21 cellular contexts compared by ENCODE assay signal in genomic region chr6:129631070-129631469, GRCh38.
DNase-seq lines count a peak whose midpoint lies in the region; ATAC-seq, FAIRE-seq and TF ChIP-seq lines count a peak whose summit lies in the region.
"Had no signal": no experiment of that assay in that cellular context is flagged by ENCODE, and none has a peak within 500 bp of the region (broad histone marks: within the 10 kb centered on the region; RNA-seq: fewer than 3 reads in every experiment).

No MANE protein-coding gene starts in this region.

- no peak overlapping the region for H3K4me2 ChIP-seq in GM12878 (ENCODE audit: control insufficient read depth, insufficient read depth)
- H3K4me2 ChIP-seq in MM.1S (ENCODE audit: low read depth, low read length): no peak overlapping the region
- H3K4me2 ChIP-seq: BLaER1 treated with 17β-estradiol and CSF1 and Interleukin-3, amounts not matched to agents 10 nM and 100 nM had no signal

- no TSS peak for BruUV-seq in GM12878 (replicated peaks; lab: Mats Ljungman, UMichigan)

- TF ChIP-seq RAD21 in GM12878 (IDR thresholded peaks at IDR 0.05; ENCODE audit: insufficient read depth, low read depth, low read length): no peak

- peaks cover 8 to 34% of the 10 kb centered on the region in 2 experiments for H3K36me3 ChIP-seq in GM12878 (ENCODE audit: control insufficient read depth in 2 of 2, insufficient read depth in 2 of 2, low read length in 1 of 2)
- H3K36me3 ChIP-seq in MM.1S (replicated peaks; ENCODE audit: insufficient read depth, low read length): 0 out of 2 replicates have a peak, but pooled peaks cover 3% of the 10 kb centered on the region

- CTCF ChIA-PET in activated CD4-positive, alpha-beta memory T cell treated with anti-CD3 and anti-CD28 coated beads for 36 hours (lab: Charles Lee): interaction anchor here (1.7 kb wide), 1 partner anchor 33 kb away, joined by 5 read pairs; no protein-coding TSS in a partner anchor
- CTCF ChIA-PET in activated CD4-positive, alpha-beta memory T cell treated with anti-CD3 and anti-CD28 coated beads, Interleukin-2, amount 10 ng/mL, durations not matched to agents 7 days and 5 days (lab: Charles Lee): no interaction called here
- CTCF ChIA-PET in GM12878 (lab: Yijun Ruan, JAX): interaction anchor here (1.1 to 2.5 kb wide), 4 partner anchors 9 to 99 kb away, joined by 3 to 12 read pairs (median 4); no protein-coding TSS in a partner anchor

- peaks cover 10% of the 10 kb centered on the region; the same call in 1 of the 2 replicates for H3K4me1 ChIP-seq in GM12878 (ENCODE audit: control insufficient read depth, insufficient read depth, low read length)
- H3K4me1 ChIP-seq in MM.1S (ENCODE audit: low read length): peaks cover 24% of the 10 kb centered on the region

- H3K27ac ChIP-seq in GM12878 (ENCODE audit: control insufficient read depth, insufficient read depth) (no peak overlapping the region), MM.1S (ENCODE audit: low read length) (no peak overlapping the region)
- H3K27ac ChIP-seq: BLaER1 treated with 17β-estradiol and CSF1 and Interleukin-3, amounts not matched to agents 10 nM and 100 nM had no signal

- ATAC-seq in GM12878: peak; percentile 68
- ATAC-seq in stimulated activated effector memory CD8-positive, alpha-beta T cell treated with anti-CD3 and anti-CD28 coated beads, Interleukin-12 subunit alpha, Interleukin-12 subunit beta, amount 100 ng/mL, for 72 hours: peak; percentile 61
- ATAC-seq: HCT116 had no signal

- RAD21 ChIA-PET in GM12878 (lab: Charles Lee; ENCODE audit: unreplicated experiment): interaction anchor here (0.8 to 3.1 kb wide), 5 partner anchors 18 to 79 kb away, joined by 3 to 11 read pairs (median 4); partner anchors contain the start of gene ARHGAP18

- H4K20me1 ChIP-seq in GM12878 (ENCODE audit: control insufficient read depth, insufficient read depth): no peaks in the 10 kb centered on the region
- H4K20me1 ChIP-seq in MM.1S (ENCODE audit: insufficient read depth, low read length): no peaks in the 10 kb centered on the region

- 91% methylated on average over 3 of the region's 3 CpGs for WGBS in GM12878 (ENCODE audit: insufficient coverage, insufficient replicate concordance, low lambda C conversion rate, missing lambda C conversion rate)

- no peaks in the 10 kb centered on the region for H3K9me2 ChIP-seq in MM.1S (replicated peaks; ENCODE audit: insufficient read depth, low read length)

- peaks cover 10% of the 10 kb centered on the region for H3K4me1 Mint-ChIP-seq in activated CD4-positive, alpha-beta memory T cell treated with anti-CD3 and anti-CD28 coated beads for 36 hours (ENCODE audit: low read depth)
- no peaks in the 10 kb centered on the region for H3K4me1 Mint-ChIP-seq in activated CD4-positive, alpha-beta memory T cell treated with anti-CD3 and anti-CD28 coated beads, Interleukin-2, amount 10 ng/mL, durations not matched to agents 7 days and 5 days
- no peaks in the 10 kb centered on the region for H3K4me1 Mint-ChIP-seq in stimulated activated effector memory CD8-positive, alpha-beta T cell treated with anti-CD3 and anti-CD28 coated beads, Interleukin-12 subunit alpha, Interleukin-12 subunit beta, amount 100 ng/mL, for 72 hours
- H3K4me1 Mint-ChIP-seq: B cell had no signal

- no peak for TF ChIP-seq CTCF in GM12878 (IDR thresholded peaks at IDR 0.05 in 2 of 3, conservative IDR thresholded peaks at IDR 0.05 in 1 of 3; ENCODE audit: control insufficient read depth in 2 of 3, extremely low read depth in 1 of 3, insufficient read depth in 1 of 3, low read depth in 3 of 3, low read length in 3 of 3)
- TF ChIP-seq CTCF in MM.1S (IDR thresholded peaks at IDR 0.05; ENCODE audit: low read length): no peak

- no peak overlapping the region for H3K9ac ChIP-seq in GM12878 (ENCODE audit: control insufficient read depth, insufficient read depth, low read length)
- no peak overlapping the region for H3K9ac ChIP-seq in MM.1S (ENCODE audit: low read length)
- H3K9ac ChIP-seq: BLaER1 treated with 17β-estradiol and CSF1 and Interleukin-3, amounts not matched to agents 10 nM and 100 nM had no signal

- H3K4me3 Mint-ChIP-seq in activated CD4-positive, alpha-beta memory T cell treated with anti-CD3 and anti-CD28 coated beads for 36 hours: no peak overlapping the region
- H3K4me3 Mint-ChIP-seq in activated CD4-positive, alpha-beta memory T cell treated with anti-CD3 and anti-CD28 coated beads, Interleukin-2, amount 10 ng/mL, durations not matched to agents 7 days and 5 days: no peak overlapping the region
- H3K4me3 Mint-ChIP-seq in stimulated activated effector memory CD8-positive, alpha-beta T cell treated with anti-CD3 and anti-CD28 coated beads, Interleukin-12 subunit alpha, Interleukin-12 subunit beta, amount 100 ng/mL, for 72 hours: no peak overlapping the region
- H3K4me3 Mint-ChIP-seq: B cell; CD8-positive, alpha-beta memory T cell; HFFc6; IgD-negative memory B cell had no signal

- no peaks in the 10 kb centered on the region for H3K27me3 Mint-ChIP-seq in activated CD4-positive, alpha-beta memory T cell treated with anti-CD3 and anti-CD28 coated beads for 36 hours
- H3K27me3 Mint-ChIP-seq in activated CD4-positive, alpha-beta memory T cell treated with anti-CD3 and anti-CD28 coated beads, Interleukin-2, amount 10 ng/mL, durations not matched to agents 7 days and 5 days: no peaks in the 10 kb centered on the region
- H3K27me3 Mint-ChIP-seq: B cell, IgD-negative memory B cell had no signal

- no peaks in the 10 kb centered on the region for H3K27me3 ChIP-seq in GM12878 (replicated peaks in 1 of 2; ENCODE audit: control insufficient read depth in 2 of 2, insufficient read depth in 2 of 2, low read length in 1 of 2)
- H3K27me3 ChIP-seq in MM.1S (replicated peaks; ENCODE audit: insufficient read depth, low read length): no peaks in the 10 kb centered on the region
- H3K27me3 ChIP-seq: BLaER1 treated with 17β-estradiol and CSF1 and Interleukin-3, amounts not matched to agents 10 nM and 100 nM had no signal

- H3K4me3 ChIP-seq in GM12878 (no peak overlapping the region), MM.1S (ENCODE audit: low read length) (no peak overlapping the region)
- H3K4me3 ChIP-seq: BLaER1 treated with 17β-estradiol and CSF1 and Interleukin-3, amounts not matched to agents 10 nM and 100 nM had no signal

- no peak overlapping the region for H2AFZ ChIP-seq in GM12878 (ENCODE audit: control insufficient read depth, low read depth, low read length)
- no peak overlapping the region for H2AFZ ChIP-seq in MM.1S (ENCODE audit: low read length)

- peak in 1 of 2 experiments; percentile 55; a peak in 1 of 4 replicates for TF ChIP-seq EP300 in GM12878 (IDR thresholded peaks at IDR 0.05; ENCODE audit: borderline replicate concordance in 1 of 2, control insufficient read depth in 1 of 2, low read depth in 2 of 2, low read length in 2 of 2)

- H3K9me3 ChIP-seq in GM12878 (replicated peaks; ENCODE audit: control insufficient read depth, insufficient read depth, low read length) (no peaks in the 10 kb centered on the region; the same call in 2 of the 3 replicates), MM.1S (replicated peaks; ENCODE audit: insufficient read depth, low read length) (no peaks in the 10 kb centered on the region)
- H3K9me3 ChIP-seq: BLaER1 treated with 17β-estradiol and CSF1 and Interleukin-3, amounts not matched to agents 10 nM and 100 nM had no signal

- TF ChIP-seq POLR2A in GM12878 (IDR thresholded peaks at IDR 0.05; ENCODE audit: low read depth, low read length): no peak

- no peaks in the 10 kb centered on the region for H3F3A ChIP-seq in MM.1S (ENCODE audit: insufficient read depth, low read length)

- H3K79me2 ChIP-seq in GM12878 (ENCODE audit: control insufficient read depth, insufficient read depth, low read length) (no peaks in the 10 kb centered on the region; the same call in 1 of the 2 replicates), MM.1S (ENCODE audit: low read length) (0 out of 2 replicates have a peak, but pooled peaks cover 9% of the 10 kb centered on the region)

- intact Hi-C loops in activated CD4-positive, alpha-beta memory T cell treated with anti-CD3 and anti-CD28 coated beads for 36 hours (cut with micrococcal nuclease): no loop called here
- intact Hi-C loops in GM12878 (cut with micrococcal nuclease; ENCODE audit: unreplicated experiment): no loop called here

- SMC1A ChIA-PET in GM12878 (lab: Charles Lee; ENCODE audit: uncharacterized antibody, unreplicated experiment): interaction anchor here (0.7 to 2.1 kb wide), 6 partner anchors 24 to 131 kb away, joined by 3 to 9 read pairs (median 4); partner anchors contain the start of gene ARHGAP18

- POLR2A ChIA-PET in activated CD4-positive, alpha-beta memory T cell treated with anti-CD3 and anti-CD28 coated beads for 36 hours (lab: Charles Lee): no interaction called here
- POLR2A ChIA-PET in activated CD4-positive, alpha-beta memory T cell treated with anti-CD3 and anti-CD28 coated beads, Interleukin-2, amount 10 ng/mL, durations not matched to agents 7 days and 5 days (lab: Charles Lee): no interaction called here
- POLR2A ChIA-PET in GM12878 (lab: Charles Lee): interaction anchor here (0.7 to 3.2 kb wide), 5 partner anchors 10 to 119 kb away, joined by 3 to 9 read pairs (median 3); no protein-coding TSS in a partner anchor

- FAIRE-seq in GM12878 (lab: Jason Lieb, UNC): no peak
- FAIRE-seq: GM12891 had no signal

- H3K27ac Mint-ChIP-seq in activated CD4-positive, alpha-beta memory T cell treated with anti-CD3 and anti-CD28 coated beads for 36 hours: no peak overlapping the region
- H3K27ac Mint-ChIP-seq in activated CD4-positive, alpha-beta memory T cell treated with anti-CD3 and anti-CD28 coated beads, Interleukin-2, amount 10 ng/mL, durations not matched to agents 7 days and 5 days: no peak overlapping the region
- H3K27ac Mint-ChIP-seq in stimulated activated effector memory CD8-positive, alpha-beta T cell treated with anti-CD3 and anti-CD28 coated beads, Interleukin-12 subunit alpha, Interleukin-12 subunit beta, amount 100 ng/mL, for 72 hours: no peak overlapping the region
- H3K27ac Mint-ChIP-seq: B cell, HFFc6, IgD-negative memory B cell had no signal

- in situ Hi-C loops in GM12878 (cut with MboI): no loop called here

- peaks cover 2% of the 10 kb centered on the region for H3K36me3 Mint-ChIP-seq in activated CD4-positive, alpha-beta memory T cell treated with anti-CD3 and anti-CD28 coated beads for 36 hours
- peaks cover 15% of the 10 kb centered on the region for H3K36me3 Mint-ChIP-seq in activated CD4-positive, alpha-beta memory T cell treated with anti-CD3 and anti-CD28 coated beads, Interleukin-2, amount 10 ng/mL, durations not matched to agents 7 days and 5 days (ENCODE audit: low read depth)
- H3K36me3 Mint-ChIP-seq in stimulated activated effector memory CD8-positive, alpha-beta T cell treated with anti-CD3 and anti-CD28 coated beads, Interleukin-12 subunit alpha, Interleukin-12 subunit beta, amount 100 ng/mL, for 72 hours: peaks cover 16% of the 10 kb centered on the region
- H3K36me3 Mint-ChIP-seq: IgD-negative memory B cell had no signal

- H3K9me3 Mint-ChIP-seq in activated CD4-positive, alpha-beta memory T cell treated with anti-CD3 and anti-CD28 coated beads for 36 hours: no peaks in the 10 kb centered on the region
- no peaks in the 10 kb centered on the region for H3K9me3 Mint-ChIP-seq in activated CD4-positive, alpha-beta memory T cell treated with anti-CD3 and anti-CD28 coated beads, Interleukin-2, amount 10 ng/mL, durations not matched to agents 7 days and 5 days
- H3K9me3 Mint-ChIP-seq in stimulated activated effector memory CD8-positive, alpha-beta T cell treated with anti-CD3 and anti-CD28 coated beads, Interleukin-12 subunit alpha, Interleukin-12 subunit beta, amount 100 ng/mL, for 72 hours: no peaks in the 10 kb centered on the region
- H3K9me3 Mint-ChIP-seq: CD8-positive, alpha-beta memory T cell; HFFc6; IgD-negative memory B cell had no signal

- peak; percentile 15 for DNase-seq in activated CD4-positive, alpha-beta memory T cell treated with anti-CD3 and anti-CD28 coated beads for 36 hours
- no peak for DNase-seq in activated CD4-positive, alpha-beta memory T cell treated with anti-CD3 and anti-CD28 coated beads, Interleukin-2, amount 10 ng/mL, durations not matched to agents 7 days and 5 days
- DNase-seq in stimulated activated CD4-positive, alpha-beta T cell treated with anti-CD3 and anti-CD28 coated beads, Interleukin-15, amount 100 ng/mL, for 24 hours: peak; percentile 24
- no peak for DNase-seq in stimulated activated CD4-positive, alpha-beta T cell treated with anti-CD3 and anti-CD28 coated beads, Interleukin-2, amount 100 ng/mL, for 24 hours
- DNase-seq in GM12878 (ENCODE audit: low read depth, low spot score) (no peak), MM.1S (no peak)
- DNase-seq in stimulated activated effector memory CD8-positive, alpha-beta T cell treated with anti-CD3 and anti-CD28 coated beads, Interleukin-12 subunit alpha, Interleukin-12 subunit beta, amount 100 ng/mL, for 72 hours (ENCODE audit: low spot score in 2 of 2): no peak
- DNase-seq: CD8-positive, alpha-beta memory T cell; COR-L47; DMS 273 treated with DMSO at 0.1 percent for 48 hours; DMS53; DND-41; EL; GOT3; H7; HFFc6 had no signal

Comparison
In these comparisons a context has a peak if more than half of its experiments do, and no peak if none do; other contexts are left out.
1. DNase-seq: peak in activated CD4-positive, alpha-beta memory T cell treated with anti-CD3 and anti-CD28 coated beads for 36 hours (single experiment) and stimulated activated CD4-positive, alpha-beta T cell treated with anti-CD3 and anti-CD28 coated beads, Interleukin-15, amount 100 ng/mL, for 24 hours (single experiment); none in activated CD4-positive, alpha-beta memory T cell treated with anti-CD3 and anti-CD28 coated beads, Interleukin-2, amount 10 ng/mL, durations not matched to agents 7 days and 5 days (single experiment), stimulated activated CD4-positive, alpha-beta T cell treated with anti-CD3 and anti-CD28 coated beads, Interleukin-2, amount 100 ng/mL, for 24 hours (0 of 2), GM12878 (single experiment), stimulated activated effector memory CD8-positive, alpha-beta T cell treated with anti-CD3 and anti-CD28 coated beads, Interleukin-12 subunit alpha, Interleukin-12 subunit beta, amount 100 ng/mL, for 72 hours (0 of 2) and MM.1S (single experiment).